In the genomic region with DNA sequence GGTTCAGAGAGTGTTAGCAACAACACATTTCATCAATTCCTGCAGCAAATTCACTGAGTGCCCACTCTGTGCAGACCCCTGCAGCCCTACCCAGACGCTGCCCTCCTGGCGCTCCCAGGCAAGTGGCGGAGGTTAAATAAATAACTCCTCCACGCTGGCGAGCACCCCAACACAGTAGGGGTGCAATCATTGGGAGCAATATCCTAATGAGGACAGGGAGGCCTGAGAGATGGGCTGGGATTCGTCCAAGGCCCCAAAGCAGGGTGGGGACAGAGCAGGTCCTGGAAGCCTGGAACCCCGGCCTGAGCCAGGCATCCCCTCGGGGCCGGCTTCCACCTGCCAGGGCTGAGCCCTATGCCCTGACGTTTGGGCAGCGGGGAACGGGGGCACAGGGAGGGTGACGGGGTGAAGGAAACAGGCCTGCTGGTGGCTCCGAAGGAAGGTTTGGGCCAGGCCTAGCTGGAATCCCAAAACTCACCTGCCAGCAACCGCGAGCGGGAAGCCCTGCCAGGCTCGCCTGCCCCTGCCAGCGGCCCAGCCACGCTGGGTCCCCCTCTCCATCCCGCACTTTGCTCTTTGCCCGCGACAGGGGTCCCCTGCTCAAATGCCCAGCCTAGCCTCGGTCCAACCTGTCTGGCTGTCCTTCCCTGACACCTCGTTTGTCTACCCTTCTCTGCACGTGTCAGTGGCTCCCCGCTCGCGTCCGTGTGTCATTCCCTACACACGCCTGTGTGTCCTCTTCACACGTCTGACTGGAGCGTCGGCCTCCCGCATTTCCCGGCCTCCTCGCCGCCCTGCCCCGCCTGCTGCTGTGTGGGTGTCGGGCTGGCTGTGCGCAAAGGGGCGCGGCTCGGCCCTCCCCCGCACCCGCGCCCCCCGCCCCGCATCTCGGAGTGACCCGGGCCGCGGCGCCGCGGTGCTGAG, we compare ENCODE assay signal across 1 cellular context.
TF ChIP-seq lines count a peak whose summit lies in the region.

No MANE protein-coding gene starts in this region.

TF ChIP-seq in HEK293, 187 proteins besides CTCF, POLR2A, EP300 and RAD21 (continued from another document and continues in another):
- no peak for TF ChIP-seq ZBTB44 (tag by site-specific recombination; IDR thresholded peaks at IDR 0.05)
- TF ChIP-seq ZNF18 (tag by site-specific recombination; IDR thresholded peaks at IDR 0.05), result no peak
- TF ChIP-seq, protein P1, sequence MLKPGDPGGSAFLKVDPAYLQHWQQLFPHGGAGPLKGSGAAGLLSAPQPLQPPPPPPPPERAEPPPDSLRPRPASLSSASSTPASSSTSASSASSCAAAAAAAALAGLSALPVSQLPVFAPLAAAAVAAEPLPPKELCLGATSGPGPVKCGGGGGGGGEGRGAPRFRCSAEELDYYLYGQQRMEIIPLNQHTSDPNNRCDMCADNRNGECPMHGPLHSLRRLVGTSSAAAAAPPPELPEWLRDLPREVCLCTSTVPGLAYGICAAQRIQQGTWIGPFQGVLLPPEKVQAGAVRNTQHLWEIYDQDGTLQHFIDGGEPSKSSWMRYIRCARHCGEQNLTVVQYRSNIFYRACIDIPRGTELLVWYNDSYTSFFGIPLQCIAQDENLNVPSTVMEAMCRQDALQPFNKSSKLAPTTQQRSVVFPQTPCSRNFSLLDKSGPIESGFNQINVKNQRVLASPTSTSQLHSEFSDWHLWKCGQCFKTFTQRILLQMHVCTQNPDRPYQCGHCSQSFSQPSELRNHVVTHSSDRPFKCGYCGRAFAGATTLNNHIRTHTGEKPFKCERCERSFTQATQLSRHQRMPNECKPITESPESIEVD (tag by site-specific recombination; IDR thresholded peaks at IDR 0.05), result no peak
- TF ChIP-seq, protein P2, sequence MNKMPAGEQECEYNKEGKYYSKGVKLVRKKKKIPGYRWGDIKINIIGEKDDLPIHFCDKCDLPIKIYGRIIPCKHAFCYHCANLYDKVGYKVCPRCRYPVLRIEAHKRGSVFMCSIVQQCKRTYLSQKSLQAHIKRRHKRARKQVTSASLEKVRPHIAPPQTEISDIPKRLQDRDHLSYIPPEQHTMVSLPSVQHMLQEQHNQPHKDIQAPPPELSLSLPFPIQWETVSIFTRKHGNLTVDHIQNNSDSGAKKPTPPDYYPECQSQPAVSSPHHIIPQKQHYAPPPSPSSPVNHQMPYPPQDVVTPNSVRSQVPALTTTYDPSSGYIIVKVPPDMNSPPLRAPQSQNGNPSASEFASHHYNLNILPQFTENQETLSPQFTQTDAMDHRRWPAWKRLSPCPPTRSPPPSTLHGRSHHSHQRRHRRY (tag by site-specific recombination; IDR thresholded peaks at IDR 0.05), result no peak
- no peak for TF ChIP-seq ZNF391 (tag by site-specific recombination; IDR thresholded peaks at IDR 0.05; ENCODE audit: borderline replicate concordance, low read depth)
- TF ChIP-seq ZBTB20 (tag by site-specific recombination; IDR thresholded peaks at IDR 0.05), result no peak; the same call in 1 of the 2 replicates
- no peak for TF ChIP-seq ZNF2 (tag by site-specific recombination; IDR thresholded peaks at IDR 0.05)
- TF ChIP-seq, protein P3, sequence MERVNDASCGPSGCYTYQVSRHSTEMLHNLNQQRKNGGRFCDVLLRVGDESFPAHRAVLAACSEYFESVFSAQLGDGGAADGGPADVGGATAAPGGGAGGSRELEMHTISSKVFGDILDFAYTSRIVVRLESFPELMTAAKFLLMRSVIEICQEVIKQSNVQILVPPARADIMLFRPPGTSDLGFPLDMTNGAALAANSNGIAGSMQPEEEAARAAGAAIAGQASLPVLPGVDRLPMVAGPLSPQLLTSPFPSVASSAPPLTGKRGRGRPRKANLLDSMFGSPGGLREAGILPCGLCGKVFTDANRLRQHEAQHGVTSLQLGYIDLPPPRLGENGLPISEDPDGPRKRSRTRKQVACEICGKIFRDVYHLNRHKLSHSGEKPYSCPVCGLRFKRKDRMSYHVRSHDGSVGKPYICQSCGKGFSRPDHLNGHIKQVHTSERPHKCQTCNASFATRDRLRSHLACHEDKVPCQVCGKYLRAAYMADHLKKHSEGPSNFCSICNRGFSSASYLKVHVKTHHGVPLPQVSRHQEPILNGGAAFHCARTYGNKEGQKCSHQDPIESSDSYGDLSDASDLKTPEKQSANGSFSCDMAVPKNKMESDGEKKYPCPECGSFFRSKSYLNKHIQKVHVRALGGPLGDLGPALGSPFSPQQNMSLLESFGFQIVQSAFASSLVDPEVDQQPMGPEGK (tag by site-specific recombination; IDR thresholded peaks at IDR 0.05), result 0 out of 2 replicates have a peak, but pooled peaks have one; percentile 20
- TF ChIP-seq KLF9 (tag by site-specific recombination; IDR thresholded peaks at IDR 0.05; ENCODE audit: low read depth), result 0 out of 2 replicates have a peak, but pooled peaks have one; percentile 10
- TF ChIP-seq MZF1 (tag by site-specific recombination; IDR thresholded peaks at IDR 0.05; ENCODE audit: borderline replicate concordance), result no peak
- no peak for TF ChIP-seq ZNF10 (tag by site-specific recombination; IDR thresholded peaks at IDR 0.05)
- TF ChIP-seq ZFHX2 (tag by site-specific recombination; conservative IDR thresholded peaks at IDR 0.05), result peak; percentile 74
- no peak for TF ChIP-seq RBAK (tag by site-specific recombination; IDR thresholded peaks at IDR 0.05)
- no peak for TF ChIP-seq SALL2 (tag by site-specific recombination; IDR thresholded peaks at IDR 0.05; ENCODE audit: borderline replicate concordance)
- no peak for TF ChIP-seq YY2 (tag by site-specific recombination; IDR thresholded peaks at IDR 0.05)
- TF ChIP-seq ZNF19 (tag by site-specific recombination; IDR thresholded peaks at IDR 0.05; ENCODE audit: low read depth), result no peak
- TF ChIP-seq ZNF223 (tag by site-specific recombination; IDR thresholded peaks at IDR 0.05), result no peak
- no peak for TF ChIP-seq ZNF324 (tag by site-specific recombination; IDR thresholded peaks at IDR 0.05)
- TF ChIP-seq GLI2 (tag by site-specific recombination; IDR thresholded peaks at IDR 0.05; ENCODE audit: borderline replicate concordance, low read depth), result no peak
- TF ChIP-seq, protein P4, sequence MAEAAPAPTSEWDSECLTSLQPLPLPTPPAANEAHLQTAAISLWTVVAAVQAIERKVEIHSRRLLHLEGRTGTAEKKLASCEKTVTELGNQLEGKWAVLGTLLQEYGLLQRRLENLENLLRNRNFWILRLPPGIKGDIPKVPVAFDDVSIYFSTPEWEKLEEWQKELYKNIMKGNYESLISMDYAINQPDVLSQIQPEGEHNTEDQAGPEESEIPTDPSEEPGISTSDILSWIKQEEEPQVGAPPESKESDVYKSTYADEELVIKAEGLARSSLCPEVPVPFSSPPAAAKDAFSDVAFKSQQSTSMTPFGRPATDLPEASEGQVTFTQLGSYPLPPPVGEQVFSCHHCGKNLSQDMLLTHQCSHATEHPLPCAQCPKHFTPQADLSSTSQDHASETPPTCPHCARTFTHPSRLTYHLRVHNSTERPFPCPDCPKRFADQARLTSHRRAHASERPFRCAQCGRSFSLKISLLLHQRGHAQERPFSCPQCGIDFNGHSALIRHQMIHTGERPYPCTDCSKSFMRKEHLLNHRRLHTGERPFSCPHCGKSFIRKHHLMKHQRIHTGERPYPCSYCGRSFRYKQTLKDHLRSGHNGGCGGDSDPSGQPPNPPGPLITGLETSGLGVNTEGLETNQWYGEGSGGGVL (tag by site-specific recombination; IDR thresholded peaks at IDR 0.05), result no peak
- TF ChIP-seq, protein P5, sequence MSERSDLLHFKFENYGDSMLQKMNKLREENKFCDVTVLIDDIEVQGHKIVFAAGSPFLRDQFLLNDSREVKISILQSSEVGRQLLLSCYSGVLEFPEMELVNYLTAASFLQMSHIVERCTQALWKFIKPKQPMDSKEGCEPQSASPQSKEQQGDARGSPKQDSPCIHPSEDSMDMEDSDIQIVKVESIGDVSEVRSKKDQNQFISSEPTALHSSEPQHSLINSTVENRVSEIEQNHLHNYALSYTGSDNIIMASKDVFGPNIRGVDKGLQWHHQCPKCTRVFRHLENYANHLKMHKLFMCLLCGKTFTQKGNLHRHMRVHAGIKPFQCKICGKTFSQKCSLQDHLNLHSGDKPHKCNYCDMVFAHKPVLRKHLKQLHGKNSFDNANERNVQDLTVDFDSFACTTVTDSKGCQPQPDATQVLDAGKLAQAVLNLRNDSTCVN (tag by site-specific recombination; optimal IDR thresholded peaks at IDR 0.05), result peak; percentile 41
- no peak for TF ChIP-seq ZEB2 (tag by site-specific recombination; IDR thresholded peaks at IDR 0.05)
- TF ChIP-seq ZNF354C (tag by site-specific recombination; IDR thresholded peaks at IDR 0.05; ENCODE audit: borderline replicate concordance, low read depth), result no peak
- no peak for TF ChIP-seq ZNF639 (tag by site-specific recombination; IDR thresholded peaks at IDR 0.05)
- no peak for TF ChIP-seq ZNF747 (tag by site-specific recombination; IDR thresholded peaks at IDR 0.05)
- no peak for TF ChIP-seq GFI1B (tag by site-specific recombination; IDR thresholded peaks at IDR 0.05)
- no peak for TF ChIP-seq ZNF596 (tag by site-specific recombination; IDR thresholded peaks at IDR 0.05)
- no peak for TF ChIP-seq ZNF175 (tag by site-specific recombination; IDR thresholded peaks at IDR 0.05)
- TF ChIP-seq SP3 (tag by site-specific recombination; IDR thresholded peaks at IDR 0.05), result no peak
- TF ChIP-seq HOXA7 (CRISPR knock-in tag; IDR thresholded peaks at IDR 0.05; ENCODE audit: borderline replicate concordance), result no peak
- TF ChIP-seq SCRT2 (tag by site-specific recombination; IDR thresholded peaks at IDR 0.05), result no peak
- TF ChIP-seq EGR2 (tag by site-specific recombination; IDR thresholded peaks at IDR 0.05; ENCODE audit: low read depth), result peak; percentile 24; the same call in 1 of the 2 replicates
- TF ChIP-seq, protein P6, sequence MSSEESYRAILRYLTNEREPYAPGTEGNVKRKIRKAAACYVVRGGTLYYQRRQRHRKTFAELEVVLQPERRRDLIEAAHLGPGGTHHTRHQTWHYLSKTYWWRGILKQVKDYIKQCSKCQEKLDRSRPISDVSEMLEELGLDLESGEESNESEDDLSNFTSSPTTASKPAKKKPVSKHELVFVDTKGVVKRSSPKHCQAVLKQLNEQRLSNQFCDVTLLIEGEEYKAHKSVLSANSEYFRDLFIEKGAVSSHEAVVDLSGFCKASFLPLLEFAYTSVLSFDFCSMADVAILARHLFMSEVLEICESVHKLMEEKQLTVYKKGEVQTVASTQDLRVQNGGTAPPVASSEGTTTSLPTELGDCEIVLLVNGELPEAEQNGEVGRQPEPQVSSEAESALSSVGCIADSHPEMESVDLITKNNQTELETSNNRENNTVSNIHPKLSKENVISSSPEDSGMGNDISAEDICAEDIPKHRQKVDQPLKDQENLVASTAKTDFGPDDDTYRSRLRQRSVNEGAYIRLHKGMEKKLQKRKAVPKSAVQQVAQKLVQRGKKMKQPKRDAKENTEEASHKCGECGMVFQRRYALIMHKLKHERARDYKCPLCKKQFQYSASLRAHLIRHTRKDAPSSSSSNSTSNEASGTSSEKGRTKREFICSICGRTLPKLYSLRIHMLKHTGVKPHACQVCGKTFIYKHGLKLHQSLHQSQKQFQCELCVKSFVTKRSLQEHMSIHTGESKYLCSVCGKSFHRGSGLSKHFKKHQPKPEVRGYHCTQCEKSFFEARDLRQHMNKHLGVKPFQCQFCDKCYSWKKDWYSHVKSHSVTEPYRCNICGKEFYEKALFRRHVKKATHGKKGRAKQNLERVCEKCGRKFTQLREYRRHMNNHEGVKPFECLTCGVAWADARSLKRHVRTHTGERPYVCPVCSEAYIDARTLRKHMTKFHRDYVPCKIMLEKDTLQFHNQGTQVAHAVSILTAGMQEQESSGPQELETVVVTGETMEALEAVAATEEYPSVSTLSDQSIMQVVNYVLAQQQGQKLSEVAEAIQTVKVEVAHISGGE (tag by site-specific recombination; conservative IDR thresholded peaks at IDR 0.05; ENCODE audit: low read depth), result no peak
- TF ChIP-seq GLIS2 (tag by site-specific recombination; IDR thresholded peaks at IDR 0.05), result peak; percentile 38; the same call in 1 of the 2 replicates
- no peak for TF ChIP-seq ZNF529 (tag by site-specific recombination; IDR thresholded peaks at IDR 0.05; ENCODE audit: insufficient replicate concordance)
- TF ChIP-seq KLF8 (tag by site-specific recombination; IDR thresholded peaks at IDR 0.05), result no peak
